In genomic region chr10:63133056-63133786, GRCh38 we compare ENCODE assay signal across 8 cellular contexts. TPM values are rescaled to one million over a fixed set of nuclear protein-coding genes. Genes with fewer than 3 reads are reported as not detected.
DNase-seq lines count a peak whose midpoint lies in the region; ATAC-seq and TF ChIP-seq lines count a peak whose summit lies in the region.

TSS of gene NRBF2 (plus strand) at chr10:63133328. CDS start at chr10:63133471, 143 bp downstream.

- peak within 1 kb of the TSS; percentile 94 for H3K27ac Mint-ChIP-seq in activated naive CD8-positive, alpha-beta T cell
- H3K27ac Mint-ChIP-seq in glutamatergic neuron (ENCODE audit: unreplicated experiment) (peak within 1 kb of the TSS; percentile 84), osteocyte (ENCODE audit: unreplicated experiment) (peak within 1 kb of the TSS; percentile 90)

- under 1% methylated on average over 53 of the region's 53 CpGs for WGBS in thymus

- peak within 1 kb of the TSS; percentile 92 for H3K4me3 Mint-ChIP-seq in activated naive CD8-positive, alpha-beta T cell
- H3K4me3 Mint-ChIP-seq in glutamatergic neuron (ENCODE audit: unreplicated experiment) (peak within 1 kb of the TSS; percentile 85), osteocyte (ENCODE audit: unreplicated experiment) (peak within 1 kb of the TSS; percentile 85)

- peak; percentile 95 for ATAC-seq in HG02623 (IDR thresholded peaks at IDR 0.05; ENCODE audit: unreplicated experiment)

- H3K9me3 ChIP-seq in thymus (ENCODE audit: control insufficient read depth), result no peaks in the 10 kb centered on the region

- H3K27me3 ChIP-seq in thymus (ENCODE audit: control insufficient read depth, insufficient read depth), result no peaks in the 10 kb centered on the region

- peaks cover 12% of the 10 kb centered on the region for H3K4me1 ChIP-seq in thymus (ENCODE audit: control insufficient read depth, insufficient read depth, low read length)

- H3K36me3 ChIP-seq in thymus (ENCODE audit: control insufficient read depth, insufficient read depth), result no peaks in the 10 kb centered on the region

- peaks cover 40% of the 10 kb centered on the region for H3K4me1 Mint-ChIP-seq in activated naive CD8-positive, alpha-beta T cell (ENCODE audit: low read depth)
- peaks cover 12% of the 10 kb centered on the region for H3K4me1 Mint-ChIP-seq in glutamatergic neuron (ENCODE audit: low read depth, unreplicated experiment)
- peaks cover 22% of the 10 kb centered on the region for H3K4me1 Mint-ChIP-seq in osteocyte (ENCODE audit: unreplicated experiment)

- peak; percentile 16 for TF ChIP-seq CTCF in GM12864 (IDR thresholded peaks at IDR 0.05; ENCODE audit: low read depth, low read length, missing control alignments)
- TF ChIP-seq CTCF in glutamatergic neuron (IDR thresholded peaks at IDR 0.05; ENCODE audit: partially characterized antibody, unreplicated experiment), result no peak
- TF ChIP-seq CTCF in osteocyte (IDR thresholded peaks at IDR 0.05), result peak; percentile 34

- peaks cover 4% of the 10 kb centered on the region for H3K36me3 Mint-ChIP-seq in activated naive CD8-positive, alpha-beta T cell
- H3K36me3 Mint-ChIP-seq in glutamatergic neuron (ENCODE audit: unreplicated experiment), result peaks cover 19% of the 10 kb centered on the region
- H3K36me3 Mint-ChIP-seq in osteocyte (ENCODE audit: unreplicated experiment), result no peaks in the 10 kb centered on the region

- H3K4me3 ChIP-seq in GM12864 (ENCODE audit: low read depth, low read length), result peak within 1 kb of the TSS; percentile 77
- H3K4me3 ChIP-seq in thymus (ENCODE audit: low read length), result peak within 1 kb of the TSS; percentile 58

- no peaks in the 10 kb centered on the region for H3K9me3 Mint-ChIP-seq in activated naive CD8-positive, alpha-beta T cell (ENCODE audit: low read depth)
- H3K9me3 Mint-ChIP-seq in glutamatergic neuron (ENCODE audit: unreplicated experiment) (peaks cover 7% of the 10 kb centered on the region), osteocyte (ENCODE audit: unreplicated experiment) (peaks cover 5% of the 10 kb centered on the region)

- DNase-seq in GM12864 (ENCODE audit: low read depth) (peak; percentile 98), NCI-H1092 treated with DMSO at 0.1 percent for 48 hours (lab: John Stamatoyannopoulos, UW) (peak; percentile 90), SKM-1 (lab: John Stamatoyannopoulos, UW; ENCODE audit: unreplicated experiment) (peak; percentile 93), glutamatergic neuron (peak; percentile 98), osteocyte (ENCODE audit: extremely low spot score, unreplicated experiment) (peak; percentile 98)

- peaks cover 2% of the 10 kb centered on the region for H3K27me3 Mint-ChIP-seq in activated naive CD8-positive, alpha-beta T cell
- peaks cover 4% of the 10 kb centered on the region for H3K27me3 Mint-ChIP-seq in glutamatergic neuron (ENCODE audit: unreplicated experiment)
- H3K27me3 Mint-ChIP-seq in osteocyte (ENCODE audit: unreplicated experiment), result no peaks in the 10 kb centered on the region

- peak within 1 kb of the TSS; percentile 83 for H3K27ac ChIP-seq in thymus (ENCODE audit: low read depth)

RNA-seq across cellular contexts. Expression of gene NRBF2, which starts in this region (rescaled TPM):
- total RNA-seq in glutamatergic neuron (ENCODE audit: unreplicated experiment) (31.0 TPM), osteocyte (21.5 and 23.1 TPM in 2 replicates)
- polyA plus RNA-seq in thymus, result 39.2 TPM

Comparison
In these comparisons a context has a peak if more than half of its experiments do, and no peak if none do; other contexts are left out.
1. Peak in every context shown above with its lines: DNase-seq, ATAC-seq, H3K4me3 ChIP-seq and H3K27ac ChIP-seq.